Comparison of ENCODE assay signal across 1 cellular context in the genomic region with DNA sequence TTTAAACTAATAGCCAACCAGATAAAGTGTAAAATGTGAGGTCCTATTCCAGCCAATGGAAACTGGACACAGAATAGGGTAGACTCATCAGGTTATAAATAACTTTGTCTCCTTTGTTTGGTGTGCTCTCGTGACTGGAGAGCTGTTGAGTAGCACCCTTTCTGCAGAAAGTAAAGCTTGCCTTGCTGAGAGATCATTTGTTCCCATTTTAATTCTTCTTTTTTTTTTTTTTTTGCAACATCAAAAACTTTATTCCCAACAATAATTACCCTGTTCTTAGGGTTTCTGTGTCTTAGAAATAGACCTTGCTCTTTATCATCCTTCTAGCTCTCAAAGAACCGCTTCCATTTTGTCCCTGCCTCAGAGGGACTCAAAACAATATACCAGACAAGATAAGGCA.
TF ChIP-seq lines count a peak whose summit lies in the region.

No MANE protein-coding gene starts in this region.

TF ChIP-seq in K562, 482 proteins besides CTCF, POLR2A, EP300 and RAD21 (continued from another document):
- TF ChIP-seq, protein P1, sequence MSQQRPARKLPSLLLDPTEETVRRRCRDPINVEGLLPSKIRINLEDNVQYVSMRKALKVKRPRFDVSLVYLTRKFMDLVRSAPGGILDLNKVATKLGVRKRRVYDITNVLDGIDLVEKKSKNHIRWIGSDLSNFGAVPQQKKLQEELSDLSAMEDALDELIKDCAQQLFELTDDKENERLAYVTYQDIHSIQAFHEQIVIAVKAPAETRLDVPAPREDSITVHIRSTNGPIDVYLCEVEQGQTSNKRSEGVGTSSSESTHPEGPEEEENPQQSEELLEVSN (IDR thresholded peaks at IDR 0.05; ENCODE audit: borderline replicate concordance in 1 of 2, extremely low read depth in 1 of 2, insufficient read depth in 1 of 2, insufficient read length in 1 of 2, low read depth in 1 of 2, low read length in 1 of 2, poor library complexity in 1 of 2, severe bottlenecking in 1 of 2) = no peak
- TF ChIP-seq ZBTB40 (IDR thresholded peaks at IDR 0.05) (peak; percentile 70), ZBTB40 (CRISPR knock-in tag; IDR thresholded peaks at IDR 0.05) (peak; percentile 28; the same call in 1 of the 2 replicates), ZNF282 (CRISPR knock-in tag; IDR thresholded peaks at IDR 0.05) (no peak), PATZ1 (CRISPR knock-in tag; IDR thresholded peaks at IDR 0.05; ENCODE audit: borderline replicate concordance) (no peak), FOXP1 (CRISPR knock-in tag; IDR thresholded peaks at IDR 0.05) (no peak), DPF2 (IDR thresholded peaks at IDR 0.05) (no peak), CBX5 (IDR thresholded peaks at IDR 0.05; ENCODE audit: borderline replicate concordance, low read depth) (peak; percentile 79; the same call in 1 of the 2 replicates), CGGBP1 (CRISPR knock-in tag; IDR thresholded peaks at IDR 0.05) (no peak), TRIM24 (IDR thresholded peaks at IDR 0.05) (0 out of 4 replicates have a peak, but pooled peaks of 1 of the 2 experiments have one; percentile 12), BRD4 (IDR thresholded peaks at IDR 0.05) (no peak), ZNF212 (CRISPR knock-in tag; IDR thresholded peaks at IDR 0.05) (no peak), RFX1 (IDR thresholded peaks at IDR 0.05) (no peak), KDM1A (IDR thresholded peaks at IDR 0.05) (no peak), ETV1 (tag; conservative IDR thresholded peaks at IDR 0.05; ENCODE audit: low read depth) (no peak), ZNF561 (CRISPR knock-in tag; conservative IDR thresholded peaks at IDR 0.05) (peak; percentile 75; the same call in 1 of the 2 replicates), CBX3 (IDR thresholded peaks at IDR 0.05; ENCODE audit: borderline replicate concordance in 1 of 2, low read length in 2 of 2) (peak in 1 of 2 experiments; percentile 64; a peak in 2 of 3 replicates), ZNF354B (CRISPR knock-in tag; IDR thresholded peaks at IDR 0.05) (no peak), ATF7 (IDR thresholded peaks at IDR 0.05) (no peak), TEAD4 (IDR thresholded peaks at IDR 0.05; ENCODE audit: low read length) (no peak), TEAD4 (CRISPR knock-in tag; IDR thresholded peaks at IDR 0.05; ENCODE audit: borderline replicate concordance) (no peak), SRSF7 (optimal IDR thresholded peaks at IDR 0.05; ENCODE audit: low read depth, low read length) (no peak), TRIM28 (IDR thresholded peaks at IDR 0.05) (peak; percentile 81), THRA (IDR thresholded peaks at IDR 0.05) (no peak), SIN3A (IDR thresholded peaks at IDR 0.05; ENCODE audit: borderline replicate concordance in 2 of 2, control insufficient read depth in 1 of 2, low read depth in 2 of 2, low read length in 2 of 2) (no peak), EGR1 (conservative IDR thresholded peaks at IDR 0.05) (no peak), DMBX1 (CRISPR knock-in tag; IDR thresholded peaks at IDR 0.05; ENCODE audit: borderline replicate concordance) (no peak), MEF2A (IDR thresholded peaks at IDR 0.05; ENCODE audit: control insufficient read depth, low read depth, low read length) (0 out of 2 replicates have a peak, but pooled peaks have one; percentile 8), TBL1XR1 (IDR thresholded peaks at IDR 0.05; ENCODE audit: low read length in 2 of 2) (no peak)
- TF ChIP-seq, protein P2, sequence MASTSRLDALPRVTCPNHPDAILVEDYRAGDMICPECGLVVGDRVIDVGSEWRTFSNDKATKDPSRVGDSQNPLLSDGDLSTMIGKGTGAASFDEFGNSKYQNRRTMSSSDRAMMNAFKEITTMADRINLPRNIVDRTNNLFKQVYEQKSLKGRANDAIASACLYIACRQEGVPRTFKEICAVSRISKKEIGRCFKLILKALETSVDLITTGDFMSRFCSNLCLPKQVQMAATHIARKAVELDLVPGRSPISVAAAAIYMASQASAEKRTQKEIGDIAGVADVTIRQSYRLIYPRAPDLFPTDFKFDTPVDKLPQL (IDR thresholded peaks at IDR 0.05; ENCODE audit: extremely low read depth, insufficient read length) = no peak
- TF ChIP-seq, protein P3, sequence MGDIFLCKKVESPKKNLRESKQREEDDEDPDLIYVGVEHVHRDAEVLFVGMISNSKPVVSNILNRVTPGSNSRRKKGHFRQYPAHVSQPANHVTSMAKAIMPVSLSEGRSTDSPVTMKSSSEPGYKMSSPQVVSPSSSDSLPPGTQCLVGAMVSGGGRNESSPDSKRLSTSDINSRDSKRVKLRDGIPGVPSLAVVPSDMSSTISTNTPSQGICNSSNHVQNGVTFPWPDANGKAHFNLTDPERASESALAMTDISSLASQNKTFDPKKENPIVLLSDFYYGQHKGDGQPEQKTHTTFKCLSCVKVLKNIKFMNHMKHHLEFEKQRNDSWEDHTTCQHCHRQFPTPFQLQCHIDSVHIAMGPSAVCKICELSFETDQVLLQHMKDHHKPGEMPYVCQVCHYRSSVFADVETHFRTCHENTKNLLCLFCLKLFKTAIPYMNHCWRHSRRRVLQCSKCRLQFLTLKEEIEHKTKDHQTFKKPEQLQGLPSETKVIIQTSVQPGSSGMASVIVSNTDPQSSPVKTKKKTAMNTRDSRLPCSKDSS (IDR thresholded peaks at IDR 0.05; ENCODE audit: low read depth, partially characterized antibody) = peak; percentile 50
- TF ChIP-seq, protein P4, sequence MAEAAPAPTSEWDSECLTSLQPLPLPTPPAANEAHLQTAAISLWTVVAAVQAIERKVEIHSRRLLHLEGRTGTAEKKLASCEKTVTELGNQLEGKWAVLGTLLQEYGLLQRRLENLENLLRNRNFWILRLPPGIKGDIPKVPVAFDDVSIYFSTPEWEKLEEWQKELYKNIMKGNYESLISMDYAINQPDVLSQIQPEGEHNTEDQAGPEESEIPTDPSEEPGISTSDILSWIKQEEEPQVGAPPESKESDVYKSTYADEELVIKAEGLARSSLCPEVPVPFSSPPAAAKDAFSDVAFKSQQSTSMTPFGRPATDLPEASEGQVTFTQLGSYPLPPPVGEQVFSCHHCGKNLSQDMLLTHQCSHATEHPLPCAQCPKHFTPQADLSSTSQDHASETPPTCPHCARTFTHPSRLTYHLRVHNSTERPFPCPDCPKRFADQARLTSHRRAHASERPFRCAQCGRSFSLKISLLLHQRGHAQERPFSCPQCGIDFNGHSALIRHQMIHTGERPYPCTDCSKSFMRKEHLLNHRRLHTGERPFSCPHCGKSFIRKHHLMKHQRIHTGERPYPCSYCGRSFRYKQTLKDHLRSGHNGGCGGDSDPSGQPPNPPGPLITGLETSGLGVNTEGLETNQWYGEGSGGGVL (CRISPR knock-in tag; IDR thresholded peaks at IDR 0.05) = no peak
